1 cellular context compared by ENCODE assay signal in the genomic region with DNA sequence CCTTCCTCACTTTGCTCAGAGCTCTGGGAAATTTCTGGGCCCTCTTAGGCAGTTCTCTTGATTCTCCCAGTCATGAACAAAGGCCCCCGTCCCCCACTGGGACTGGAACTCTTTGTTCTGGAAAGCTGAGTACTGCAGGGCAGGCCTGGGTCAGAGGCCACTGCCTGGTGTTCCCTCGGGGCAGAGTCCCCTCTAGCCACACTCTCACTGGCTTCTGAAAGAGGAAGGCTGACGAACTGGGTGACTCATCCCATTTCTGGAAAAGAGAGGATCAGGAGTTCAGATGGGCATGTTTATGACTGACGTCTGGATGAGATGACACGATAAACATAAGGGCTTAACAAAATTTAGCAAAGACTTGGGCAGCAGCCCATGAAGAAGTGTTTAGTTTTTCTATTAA.
TF ChIP-seq lines count a peak whose summit lies in the region.

No MANE protein-coding gene starts in this region.

TF ChIP-seq in liver, 16 proteins besides CTCF, POLR2A, EP300 and RAD21 (continued from another document):
- TF ChIP-seq, protein P1, sequence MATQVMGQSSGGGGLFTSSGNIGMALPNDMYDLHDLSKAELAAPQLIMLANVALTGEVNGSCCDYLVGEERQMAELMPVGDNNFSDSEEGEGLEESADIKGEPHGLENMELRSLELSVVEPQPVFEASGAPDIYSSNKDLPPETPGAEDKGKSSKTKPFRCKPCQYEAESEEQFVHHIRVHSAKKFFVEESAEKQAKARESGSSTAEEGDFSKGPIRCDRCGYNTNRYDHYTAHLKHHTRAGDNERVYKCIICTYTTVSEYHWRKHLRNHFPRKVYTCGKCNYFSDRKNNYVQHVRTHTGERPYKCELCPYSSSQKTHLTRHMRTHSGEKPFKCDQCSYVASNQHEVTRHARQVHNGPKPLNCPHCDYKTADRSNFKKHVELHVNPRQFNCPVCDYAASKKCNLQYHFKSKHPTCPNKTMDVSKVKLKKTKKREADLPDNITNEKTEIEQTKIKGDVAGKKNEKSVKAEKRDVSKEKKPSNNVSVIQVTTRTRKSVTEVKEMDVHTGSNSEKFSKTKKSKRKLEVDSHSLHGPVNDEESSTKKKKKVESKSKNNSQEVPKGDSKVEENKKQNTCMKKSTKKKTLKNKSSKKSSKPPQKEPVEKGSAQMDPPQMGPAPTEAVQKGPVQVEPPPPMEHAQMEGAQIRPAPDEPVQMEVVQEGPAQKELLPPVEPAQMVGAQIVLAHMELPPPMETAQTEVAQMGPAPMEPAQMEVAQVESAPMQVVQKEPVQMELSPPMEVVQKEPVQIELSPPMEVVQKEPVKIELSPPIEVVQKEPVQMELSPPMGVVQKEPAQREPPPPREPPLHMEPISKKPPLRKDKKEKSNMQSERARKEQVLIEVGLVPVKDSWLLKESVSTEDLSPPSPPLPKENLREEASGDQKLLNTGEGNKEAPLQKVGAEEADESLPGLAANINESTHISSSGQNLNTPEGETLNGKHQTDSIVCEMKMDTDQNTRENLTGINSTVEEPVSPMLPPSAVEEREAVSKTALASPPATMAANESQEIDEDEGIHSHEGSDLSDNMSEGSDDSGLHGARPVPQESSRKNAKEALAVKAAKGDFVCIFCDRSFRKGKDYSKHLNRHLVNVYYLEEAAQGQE (IDR thresholded peaks at IDR 0.05) = peak; percentile 53
- peak in 1 of 2 donors; percentile 42 for TF ChIP-seq EGR1 (IDR thresholded peaks at IDR 0.05; ENCODE audit: low read depth in 2 of 2)
